ENCODE assay signal across 21 cellular contexts in genomic region chr15:77939851-77940250, GRCh38.
DNase-seq lines count a peak whose midpoint lies in the region; ATAC-seq, FAIRE-seq and TF ChIP-seq lines count a peak whose summit lies in the region.
"Had no signal": no experiment of that assay in that cellular context is flagged by ENCODE, and none has a peak within 500 bp of the region (broad histone marks: within the 10 kb centered on the region; RNA-seq: fewer than 3 reads in every experiment).

No MANE protein-coding gene starts in this region.

- peaks cover 61% of the 10 kb centered on the region for H3K4me1 ChIP-seq in HepG2 (ENCODE audit: insufficient read depth, low read length)
- peaks cover 0 to 4% (median 0%) of the 10 kb centered on the region in 4 donors for H3K4me1 ChIP-seq in right lobe of liver
- H3K4me1 ChIP-seq in HEK293 (ENCODE audit: control insufficient read depth, insufficient read depth, low read length): no peaks in the 10 kb centered on the region
- peaks cover 5% of the 10 kb centered on the region for H3K4me1 ChIP-seq in hepatocyte (ENCODE audit: insufficient read depth)

- H3K4me3 ChIP-seq in HepG2 (replicated peaks in 1 of 3; ENCODE audit: insufficient read depth in 1 of 3, low read depth in 2 of 3, low read length in 3 of 3): no peak overlapping the region
- no peak overlapping the region for H3K4me3 ChIP-seq in right lobe of liver
- H3K4me3 ChIP-seq in HEK293 (ENCODE audit: low read depth, low read length): no peak overlapping the region
- no peak overlapping the region for H3K4me3 ChIP-seq in hepatocyte
- H3K4me3 ChIP-seq: GM12878, K562 had no signal

- CTCF ChIA-PET in HepG2 (lab: Yijun Ruan, JAX; ENCODE audit: low intra/inter-chr PET ratio, low total read pairs): no interaction called here
- CTCF ChIA-PET in HEK293 (lab: Yijun Ruan, JAX): interaction anchor here (0.6 to 1.2 kb wide), 4 partner anchors 26 to 37 kb away, joined by 3 to 4 read pairs (median 4); no protein-coding TSS in a partner anchor

- no peaks in the 10 kb centered on the region for H3K27me3 Mint-ChIP-seq in stimulated activated memory B cell treated with anti-CD40 and anti-IgM and Interleukin-4, amounts not matched to agents 10 μg/mL and 1 μg/mL and 100 μg/mL, for 72 hours
- H3K27me3 Mint-ChIP-seq: CD4-positive, CD25-positive, alpha-beta regulatory T cell had no signal

- H3K9me2 ChIP-seq in hepatocyte (replicated peaks; ENCODE audit: insufficient read depth): no peaks in the 10 kb centered on the region

- BruUV-seq in HepG2 (replicated peaks; lab: Mats Ljungman, UMichigan): no TSS peak

- peaks cover 10% of the 10 kb centered on the region for H3K4me1 Mint-ChIP-seq in stimulated activated memory B cell treated with anti-CD40 and anti-IgM and Interleukin-4, amounts not matched to agents 10 μg/mL and 1 μg/mL and 100 μg/mL, for 72 hours

- H3K27ac ChIP-seq in HepG2 (ENCODE audit: extremely low read length, insufficient read depth, low read length) (peak overlapping the region; percentile 64), right lobe of liver (no peak overlapping the region), HEK293 (ENCODE audit: extremely low read depth, low read depth, low read length) (no peak overlapping the region), hepatocyte (no peak overlapping the region)

- H4K20me1 ChIP-seq in HepG2 (ENCODE audit: insufficient read depth, low read length): no peaks in the 10 kb centered on the region
- H4K20me1 ChIP-seq in hepatocyte (ENCODE audit: insufficient read depth, poor library complexity, severe bottlenecking): no peaks in the 10 kb centered on the region

- H3K27me3 ChIP-seq in HepG2 (ENCODE audit: control insufficient read depth in 1 of 2, insufficient read depth in 2 of 2, low read length in 2 of 2): no peaks in the 10 kb centered on the region
- no peaks in the 10 kb centered on the region for H3K27me3 ChIP-seq in right lobe of liver
- H3K27me3 ChIP-seq in hepatocyte: no peaks in the 10 kb centered on the region

- ATAC-seq in HepG2 (no peak), right lobe of liver (no peak)
- ATAC-seq in stimulated activated memory B cell treated with anti-CD40 and anti-IgM and Interleukin-4, amounts not matched to agents 10 μg/mL and 1 μg/mL and 100 μg/mL, for 72 hours: peak; percentile 28
- ATAC-seq: GM12878, K562 had no signal

- no peak overlapping the region for H2AFZ ChIP-seq in HepG2 (ENCODE audit: low read length)
- no peak overlapping the region for H2AFZ ChIP-seq in hepatocyte

- POLR2A ChIA-PET in HepG2 (lab: Yijun Ruan, JAX): no interaction called here
- POLR2A ChIA-PET in HEK293 (lab: Yijun Ruan, JAX): no interaction called here

- no peak for FAIRE-seq in HepG2 (lab: Jason Lieb, UNC)
- FAIRE-seq: GM12878, GM19239, K562 had no signal

- 84% methylated on average over 5 of the region's 12 CpGs for WGBS in HepG2 (ENCODE audit: low lambda C conversion rate)
- WGBS in right lobe of liver (ENCODE audit: insufficient coverage, low coverage, low lambda C conversion rate, missing lambda C conversion rate): no CpG with 5 or more reads among the region's 12 CpGs
- WGBS in hepatocyte (ENCODE audit: low lambda C conversion rate, missing lambda C conversion rate): 96% methylated on average over 12 of the region's 12 CpGs

- intact Hi-C loops in HepG2 (cut with micrococcal nuclease; ENCODE audit: unreplicated experiment) (no loop called here), right lobe of liver (cut with DNase I) (no loop called here)

- H3K9me3 Mint-ChIP-seq in stimulated activated memory B cell treated with anti-CD40 and anti-IgM and Interleukin-4, amounts not matched to agents 10 μg/mL and 1 μg/mL and 100 μg/mL, for 72 hours: no peaks in the 10 kb centered on the region
- H3K9me3 Mint-ChIP-seq: CD4-positive, CD25-positive, alpha-beta regulatory T cell; CD8-positive, alpha-beta memory T cell had no signal

- H3K9me3 ChIP-seq in HepG2 (ENCODE audit: low read length) (no peaks in the 10 kb centered on the region), right lobe of liver (no peaks in the 10 kb centered on the region), HEK293 (ENCODE audit: control insufficient read depth, insufficient read depth, low read depth, low read length) (no peaks in the 10 kb centered on the region), hepatocyte (ENCODE audit: low read depth) (no peaks in the 10 kb centered on the region)

- DNase-seq in HepG2 (ENCODE audit: low spot score) (no peak), right lobe of liver (no peak), hepatocyte (ENCODE audit: low spot score) (no peak), HT-29 (ENCODE audit: low spot score) (no peak)
- DNase-seq in activated CD4-positive, alpha-beta T cell treated with anti-CD3 and anti-CD28 coated beads, Interleukin-2, amount 50 U/mL, for 4 hours: no peak
- DNase-seq: 8988T; C1 segment of cervical spinal cord; CD4-positive, CD25-positive, alpha-beta regulatory T cell; CD8-positive, alpha-beta memory T cell; COR-L47; DMS 273 treated with DMSO at 0.1 percent for 48 hours; DMS53; DND-41; EL; HCEC 1CT; IMR-90 had no signal

- TF ChIP-seq POLR2A in HepG2 (IDR thresholded peaks at IDR 0.05; ENCODE audit: insufficient read depth in 1 of 2, low read depth in 2 of 2, low read length in 2 of 2) (no peak), right lobe of liver (IDR thresholded peaks at IDR 0.05) (no peak)

- in situ Hi-C loops in HepG2 (cut with HindIII; ENCODE audit: extremely low pct_ligation_motif_present, low pct_unique_long_range_greater_than_20kb): no loop called here

- H3K4me2 ChIP-seq in HepG2 (ENCODE audit: low read depth, low read length) (0 out of 2 replicates have a peak overlapping the region, but pooled peaks have one; percentile 3), hepatocyte (no peak overlapping the region)

- no peak overlapping the region for H3K27ac Mint-ChIP-seq in stimulated activated memory B cell treated with anti-CD40 and anti-IgM and Interleukin-4, amounts not matched to agents 10 μg/mL and 1 μg/mL and 100 μg/mL, for 72 hours

- TF ChIP-seq RAD21 in HepG2 (CRISPR knock-in tag; IDR thresholded peaks at IDR 0.05): no peak

- no peaks in the 10 kb centered on the region for H3K36me3 ChIP-seq in HepG2 (replicated peaks in 1 of 2; ENCODE audit: control insufficient read depth in 1 of 2, insufficient read depth in 2 of 2, low read length in 2 of 2)
- no peaks in the 10 kb centered on the region for H3K36me3 ChIP-seq in right lobe of liver
- H3K36me3 ChIP-seq in HEK293 (ENCODE audit: control insufficient read depth in 2 of 2, insufficient read depth in 1 of 2, low read length in 2 of 2): no peaks in the 10 kb centered on the region
- H3K36me3 ChIP-seq in hepatocyte (replicated peaks; ENCODE audit: insufficient read depth, low read depth): no peaks in the 10 kb centered on the region

- H3K36me3 Mint-ChIP-seq in stimulated activated memory B cell treated with anti-CD40 and anti-IgM and Interleukin-4, amounts not matched to agents 10 μg/mL and 1 μg/mL and 100 μg/mL, for 72 hours: no peaks in the 10 kb centered on the region
- H3K36me3 Mint-ChIP-seq: CD4-positive, CD25-positive, alpha-beta regulatory T cell; CD8-positive, alpha-beta memory T cell had no signal

- peaks cover 3% of the 10 kb centered on the region for H3K79me2 ChIP-seq in HepG2 (ENCODE audit: insufficient read depth, low read length)
- no peaks in the 10 kb centered on the region for H3K79me2 ChIP-seq in hepatocyte

- no peak overlapping the region for H3K4me3 Mint-ChIP-seq in stimulated activated memory B cell treated with anti-CD40 and anti-IgM and Interleukin-4, amounts not matched to agents 10 μg/mL and 1 μg/mL and 100 μg/mL, for 72 hours
- H3K4me3 Mint-ChIP-seq: CD4-positive, CD25-positive, alpha-beta regulatory T cell; CD8-positive, alpha-beta memory T cell had no signal

- TF ChIP-seq CTCF in HepG2 (CRISPR knock-in tag; IDR thresholded peaks at IDR 0.05): no peak
- TF ChIP-seq CTCF in right lobe of liver (IDR thresholded peaks at IDR 0.05): no peak
- TF ChIP-seq CTCF in HEK293 (tag by site-specific recombination; IDR thresholded peaks at IDR 0.05): no peak
- TF ChIP-seq CTCF in hepatocyte (IDR thresholded peaks at IDR 0.05; ENCODE audit: poor library complexity): no peak

- TF ChIP-seq EP300 in HepG2 (IDR thresholded peaks at IDR 0.05; ENCODE audit: low read depth in 2 of 2, low read length in 2 of 2) (no peak), HepG2 (CRISPR knock-in tag; IDR thresholded peaks at IDR 0.05; ENCODE audit: borderline replicate concordance) (no peak)

- H3K9ac ChIP-seq in HepG2 (ENCODE audit: insufficient read depth, low read depth, low read length): no peak overlapping the region

TF ChIP-seq in HepG2, 621 proteins besides CTCF, POLR2A, EP300 and RAD21 (continues in another document):
- TF ChIP-seq PITX1 (CRISPR knock-in tag; IDR thresholded peaks at IDR 0.05) (no peak), SP5 (CRISPR knock-in tag; IDR thresholded peaks at IDR 0.05; ENCODE audit: borderline replicate concordance, low read depth) (no peak), ZNF224 (CRISPR knock-in tag; IDR thresholded peaks at IDR 0.05) (no peak), ZNF160 (CRISPR knock-in tag; IDR thresholded peaks at IDR 0.05) (no peak), ZSCAN22 (CRISPR knock-in tag; IDR thresholded peaks at IDR 0.05) (peak; percentile 57; the same call in 1 of the 2 replicates), MIER2 (CRISPR knock-in tag; IDR thresholded peaks at IDR 0.05) (no peak), KLF13 (CRISPR knock-in tag; IDR thresholded peaks at IDR 0.05) (no peak)
- TF ChIP-seq, protein P1, sequence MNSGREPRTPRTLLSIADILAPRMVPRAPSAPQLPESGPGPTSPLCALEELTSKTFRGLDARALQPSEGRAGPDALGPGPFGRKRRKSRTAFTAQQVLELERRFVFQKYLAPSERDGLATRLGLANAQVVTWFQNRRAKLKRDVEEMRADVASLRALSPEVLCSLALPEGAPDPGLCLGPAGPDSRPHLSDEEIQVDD (CRISPR knock-in tag; IDR thresholded peaks at IDR 0.05; ENCODE audit: borderline replicate concordance): no peak

TF ChIP-seq in HEK293, 187 proteins besides CTCF, POLR2A, EP300 and RAD21 (continues in another document):
- TF ChIP-seq, protein P2, sequence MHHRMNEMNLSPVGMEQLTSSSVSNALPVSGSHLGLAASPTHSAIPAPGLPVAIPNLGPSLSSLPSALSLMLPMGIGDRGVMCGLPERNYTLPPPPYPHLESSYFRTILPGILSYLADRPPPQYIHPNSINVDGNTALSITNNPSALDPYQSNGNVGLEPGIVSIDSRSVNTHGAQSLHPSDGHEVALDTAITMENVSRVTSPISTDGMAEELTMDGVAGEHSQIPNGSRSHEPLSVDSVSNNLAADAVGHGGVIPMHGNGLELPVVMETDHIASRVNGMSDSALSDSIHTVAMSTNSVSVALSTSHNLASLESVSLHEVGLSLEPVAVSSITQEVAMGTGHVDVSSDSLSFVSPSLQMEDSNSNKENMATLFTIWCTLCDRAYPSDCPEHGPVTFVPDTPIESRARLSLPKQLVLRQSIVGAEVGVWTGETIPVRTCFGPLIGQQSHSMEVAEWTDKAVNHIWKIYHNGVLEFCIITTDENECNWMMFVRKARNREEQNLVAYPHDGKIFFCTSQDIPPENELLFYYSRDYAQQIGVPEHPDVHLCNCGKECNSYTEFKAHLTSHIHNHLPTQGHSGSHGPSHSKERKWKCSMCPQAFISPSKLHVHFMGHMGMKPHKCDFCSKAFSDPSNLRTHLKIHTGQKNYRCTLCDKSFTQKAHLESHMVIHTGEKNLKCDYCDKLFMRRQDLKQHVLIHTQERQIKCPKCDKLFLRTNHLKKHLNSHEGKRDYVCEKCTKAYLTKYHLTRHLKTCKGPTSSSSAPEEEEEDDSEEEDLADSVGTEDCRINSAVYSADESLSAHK (tag by site-specific recombination; IDR thresholded peaks at IDR 0.05): no peak
- TF ChIP-seq ZBTB8A (tag by site-specific recombination; IDR thresholded peaks at IDR 0.05): no peak
